Comparison of ENCODE assay signal across 9 cellular contexts in genomic region chr3:16509721-16510619, GRCh38. TPM values are rescaled to one million over a fixed set of nuclear protein-coding genes. Genes with fewer than 3 reads are reported as not detected.
A peak's percentile ranks its signal among the peaks of the same experiment; 100 is the strongest.
DNase-seq lines count a peak whose midpoint lies in the region; ATAC-seq and TF ChIP-seq lines count a peak whose summit lies in the region.
"Had no signal": no experiment of that assay in that cellular context is flagged by ENCODE, and none has a peak within 500 bp of the region (broad histone marks: within the 10 kb centered on the region; RNA-seq: fewer than 3 reads in every experiment).

No MANE protein-coding gene starts in this region.

- H3K27me3 ChIP-seq in Karpas-422 (ENCODE audit: low read length) (no peaks in the 10 kb centered on the region), dorsolateral prefrontal cortex (peaks cover 0 to 30% (median 0%) of the 10 kb centered on the region in 45 donors), H9 (ENCODE audit: insufficient read depth, low read length) (peaks cover 17% of the 10 kb centered on the region; the same call in 1 of the 2 replicates)

- no peak overlapping the region for H2BK12ac ChIP-seq in H9 (ENCODE audit: insufficient read length, low read depth, low read length)

- TF ChIP-seq CTCF in GM10266 (IDR thresholded peaks at IDR 0.05; ENCODE audit: control insufficient read depth, insufficient read depth, low read depth, missing control alignments) (no peak), dorsolateral prefrontal cortex (IDR thresholded peaks at IDR 0.05 in 54 of 56, conservative IDR thresholded peaks at IDR 0.05 in 2 of 56; ENCODE audit: low read depth in 1 of 56, partially characterized antibody in 56 of 56) (no peak), H9 (conservative IDR thresholded peaks at IDR 0.05) (no peak)

- H4K91ac ChIP-seq in H9 (ENCODE audit: insufficient read length, low read depth, low read length), result no peak overlapping the region

- H3T11ph ChIP-seq in H9 (ENCODE audit: low read length), result no peak overlapping the region

- H3K23me2 ChIP-seq in H9 (ENCODE audit: insufficient read length, low read depth, low read length, poor library complexity, severe bottlenecking), result peaks cover 16% of the 10 kb centered on the region

- no peak overlapping the region for H3K4ac ChIP-seq in H9 (ENCODE audit: low read depth, low read length)

- H2BK15ac ChIP-seq in H9 (ENCODE audit: low read depth, low read length), result no peak overlapping the region

- H3K9ac ChIP-seq in Karpas-422 (ENCODE audit: low read length), result peak overlapping the region; percentile 99
- no peak overlapping the region for H3K9ac ChIP-seq in H9 (ENCODE audit: extremely low read depth, insufficient read length, low read length)

- WGBS in H9 (ENCODE audit: extremely low coverage, insufficient read length, low lambda C conversion rate), result no CpG with 5 or more reads among the region's 10 CpGs

- peak; percentile 21 for ATAC-seq in GM19463 (IDR thresholded peaks at IDR 0.05; ENCODE audit: unreplicated experiment)
- no peak for ATAC-seq in memory B cell (ENCODE audit: low read depth)

- H2BK20ac ChIP-seq in H9 (ENCODE audit: low read depth, low read length, poor library complexity, severe bottlenecking), result no peak overlapping the region

- H3K56ac ChIP-seq in H9 (ENCODE audit: insufficient read length, low read depth, low read length), result no peak overlapping the region

- H3K4me1 ChIP-seq in Karpas-422 (ENCODE audit: low read length) (peaks cover 88% of the 10 kb centered on the region), H9 (ENCODE audit: insufficient read depth, low read length) (0 out of 2 replicates have a peak, but pooled peaks cover 4% of the 10 kb centered on the region)

- peak overlapping the region; percentile 93 for H3K4me3 ChIP-seq in Karpas-422 (ENCODE audit: low read length)
- H3K4me3 ChIP-seq in dorsolateral prefrontal cortex, result peak overlapping the region in 29 of 59 donors; percentile 4 to 82 (median 74)

- H3K4me2 ChIP-seq in Karpas-422 (ENCODE audit: low read depth, low read length, poor library complexity, severe bottlenecking) (peak overlapping the region; percentile 74), H9 (ENCODE audit: insufficient read depth, insufficient read length, low read length) (no peak overlapping the region)

- no peak overlapping the region for H4K5ac ChIP-seq in H9 (ENCODE audit: insufficient read length, low read depth, low read length)

- no peak overlapping the region for H3K18ac ChIP-seq in H9 (ENCODE audit: insufficient read length, low read depth, low read length)

- H3K9me3 ChIP-seq in Karpas-422 (ENCODE audit: low read length), result no peaks in the 10 kb centered on the region
- H3K9me3 ChIP-seq in H9 (ENCODE audit: control insufficient read depth, low read depth, low read length), result no peaks in the 10 kb centered on the region

- H3K4me3 Mint-ChIP-seq in memory B cell (peak overlapping the region; percentile 9), H9 (no peak overlapping the region)

- H3K27ac Mint-ChIP-seq in memory B cell (peak overlapping the region; percentile 67), H9 (peak overlapping the region in 1 of 3 experiments; percentile 16; a peak in 1 of 7 replicates)

- no peak overlapping the region for H3K14ac ChIP-seq in H9 (ENCODE audit: insufficient read depth, low read length)

- H3K9me2 ChIP-seq in Karpas-422 (replicated peaks; ENCODE audit: insufficient read depth, low read length), result no peaks in the 10 kb centered on the region

- DNase-seq in GM10266 (ENCODE audit: extremely low spot score) (peak; percentile 36), Karpas-422 (peak; percentile 90), memory B cell (ENCODE audit: low spot score in 2 of 2) (peak; percentile 26 to 33), dorsolateral prefrontal cortex (no peak), DMS53 (lab: John Stamatoyannopoulos, UW) (no peak), H9 (no peak), activated gamma-delta T cell treated with Interleukin-2 at 50 U/mL for 16 hours (no peak)
- DNase-seq: NCI-H446 treated with DMSO at 0.1 percent for 48 hours had no signal

- intact Hi-C loops in dorsolateral prefrontal cortex (cut with DNase I), result loop anchor here in 1 of 2 donors (5.0 kb wide), 1 partner anchor 198 kb away; no protein-coding TSS in a partner anchor

- H3K23ac ChIP-seq in H9 (ENCODE audit: insufficient read length, low read depth, low read length), result no peak overlapping the region

- H4K8ac ChIP-seq in H9 (replicated peaks; ENCODE audit: insufficient read length, low read depth, low read length), result no peak overlapping the region

- H2AFZ ChIP-seq in Karpas-422 (ENCODE audit: low read length), result no peak overlapping the region
- no peak overlapping the region for H2AFZ ChIP-seq in H9 (ENCODE audit: low read length)

- peaks cover 29% of the 10 kb centered on the region for H3K27me3 Mint-ChIP-seq in memory B cell
- peaks cover 51% of the 10 kb centered on the region for H3K27me3 Mint-ChIP-seq in H9 (ENCODE audit: low read depth)

- H3K79me2 ChIP-seq in Karpas-422 (ENCODE audit: low read length), result peaks cover 84% of the 10 kb centered on the region
- no peaks in the 10 kb centered on the region for H3K79me2 ChIP-seq in H9 (ENCODE audit: insufficient read depth, low read length)

- H3K9me3 Mint-ChIP-seq in memory B cell (no peaks in the 10 kb centered on the region), H9 (peaks cover 0 to 3% of the 10 kb centered on the region in 2 experiments; a peak in 2 of 5 replicates)

- H2AK5ac ChIP-seq in H9 (ENCODE audit: insufficient read length, low read length), result no peak overlapping the region

- peaks cover 52% of the 10 kb centered on the region for H3K36me3 ChIP-seq in Karpas-422 (ENCODE audit: insufficient read depth, low read length)

- peak overlapping the region; percentile 99 for H3K27ac ChIP-seq in Karpas-422 (ENCODE audit: low read length)
- H3K27ac ChIP-seq in dorsolateral prefrontal cortex, result peak overlapping the region in 10 of 59 donors; percentile 13 to 51 (median 28)
- H3K27ac ChIP-seq in H9 (ENCODE audit: insufficient read length, low read depth, low read length), result no peak overlapping the region

- H2BK5ac ChIP-seq in H9 (ENCODE audit: insufficient read length, low read length), result no peak overlapping the region

- H3K36me3 Mint-ChIP-seq in memory B cell (peaks cover 5% of the 10 kb centered on the region), H9 (ENCODE audit: insufficient read depth in 1 of 3, low read depth in 3 of 3) (no peaks in the 10 kb centered on the region)

- no peaks in the 10 kb centered on the region for H3K79me1 ChIP-seq in H9 (ENCODE audit: insufficient read depth, low read depth, low read length, poor library complexity, severe bottlenecking)

- H3K4me1 Mint-ChIP-seq in memory B cell (peaks cover 46% of the 10 kb centered on the region), H9 (peaks cover 22% of the 10 kb centered on the region in 2 experiments)

- H4K20me1 ChIP-seq in Karpas-422 (ENCODE audit: insufficient read depth, low read depth, low read length) (peaks cover 41% of the 10 kb centered on the region), H9 (ENCODE audit: control insufficient read depth, insufficient read depth, insufficient read length) (peaks cover 2% of the 10 kb centered on the region)

- no peak overlapping the region for H2BK120ac ChIP-seq in H9 (ENCODE audit: low read depth, low read length, poor library complexity, severe bottlenecking)

RNA-seq across cellular contexts. Expression of gene RFTN1, which starts 3.5 kb away (rescaled TPM):
- 291 and 375 TPM in 2 replicates for total RNA-seq in Karpas-422 (2014; rRNA removed; shearing (Covaris generic); ENCODE audit: low replicate concordance)
- total RNA-seq in dorsolateral prefrontal cortex (10 to 100 TPM; 15.8 to 64.1 (median 39.9) TPM), H9 (2021) (2.2 and 2.5 TPM in 2 replicates)

Comparison
In these comparisons a context has a peak if more than half of its experiments do, and no peak if none do; other contexts are left out.
1. DNase-seq: peak in GM10266 (single experiment), Karpas-422 (single experiment) and memory B cell (2 of 2); none in dorsolateral prefrontal cortex (0 of 10), DMS53 (single experiment), H9 (single experiment) and activated gamma-delta T cell treated with Interleukin-2 at 50 U/mL for 16 hours (single experiment).